Comparison of ENCODE assay signal across 13 cellular contexts in genomic region chr16:84596801-84597517, GRCh38. TPM values are rescaled to one million over a fixed set of nuclear protein-coding genes. Genes with fewer than 3 reads are reported as not detected.
A peak's percentile ranks its signal among the peaks of the same experiment; 100 is the strongest.
DNase-seq lines count a peak whose midpoint lies in the region; ATAC-seq and TF ChIP-seq lines count a peak whose summit lies in the region.
"Had no signal": no experiment of that assay in that cellular context is flagged by ENCODE, and none has a peak within 500 bp of the region (broad histone marks: within the 10 kb centered on the region; RNA-seq: fewer than 3 reads in every experiment).

No MANE protein-coding gene starts in this region.

- H3K4me3 Mint-ChIP-seq in activated CD4-positive, alpha-beta T cell treated with anti-CD3 and anti-CD28 coated beads, Interleukin-2, amount 10 ng/mL, durations not matched to agents 24 days and 14 days: peak overlapping the region; percentile 79
- H3K4me3 Mint-ChIP-seq in activated T-helper 1 cell treated with anti-CD3 and anti-CD28 coated beads, Interleukin-12 subunit alpha, Interleukin-12 subunit beta, Interleukin-2, Interleukin-4 antibody, amounts not matched to agents 30 ng/mL and 10 ng/mL and 1 ng/mL, durations not matched to agents 14 hours and 24 hours and 36 hours: peak overlapping the region; percentile 74

- peak overlapping the region; percentile 36 to 77 for H3K27ac ChIP-seq in liver (ENCODE audit: low read depth in 1 of 2, low read length in 2 of 2)
- peak overlapping the region in 4 of 5 donors; percentile 79 to 91 (median 86) for H3K27ac ChIP-seq in stomach
- H3K27ac ChIP-seq: ascending aorta, epithelial cell of prostate, SJCRH30 had no signal

- H3K4me1 ChIP-seq in liver (ENCODE audit: control insufficient read depth in 4 of 4, insufficient read depth in 4 of 4, low read length in 3 of 4) (peaks cover 0 to 7% (median 6%) of the 10 kb centered on the region in 4 donors), stomach (peaks cover 60 to 90% (median 83%) of the 10 kb centered on the region in 4 donors)

- H3K27me3 ChIP-seq in liver (ENCODE audit: control insufficient read depth in 4 of 4, insufficient read depth in 4 of 4, low read length in 3 of 4) (no peaks in the 10 kb centered on the region), stomach (no peaks in the 10 kb centered on the region)
- H3K27me3 ChIP-seq: ascending aorta, SJCRH30 had no signal

- 86% methylated on average over 14 of the region's 14 CpGs for WGBS in liver
- 92 to 95% (median 93%) methylated on average over 12 to 14 of the region's 14 CpGs for WGBS in stomach, 5 donors

- peak overlapping the region in 1 of 2 donors; percentile 6 for H3K9ac ChIP-seq in liver (ENCODE audit: low read depth in 1 of 2, low read length in 2 of 2)

- H3K9me3 Mint-ChIP-seq in activated CD4-positive, alpha-beta T cell treated with anti-CD3 and anti-CD28 coated beads, Interleukin-2, amount 10 ng/mL, durations not matched to agents 24 days and 14 days: peaks cover 3% of the 10 kb centered on the region
- H3K9me3 Mint-ChIP-seq in activated T-helper 1 cell treated with anti-CD3 and anti-CD28 coated beads, Interleukin-12 subunit alpha, Interleukin-12 subunit beta, Interleukin-2, Interleukin-4 antibody, amounts not matched to agents 30 ng/mL and 10 ng/mL and 1 ng/mL, durations not matched to agents 14 hours and 24 hours and 36 hours: no peaks in the 10 kb centered on the region

- no peak for TF ChIP-seq EP300 in stomach (IDR thresholded peaks at IDR 0.05)

- no peak overlapping the region for H3K4me3 ChIP-seq in liver (ENCODE audit: low read depth in 1 of 3, low read length in 3 of 3)
- no peak overlapping the region for H3K4me3 ChIP-seq in stomach
- H3K4me3 ChIP-seq: ascending aorta, SJCRH30 had no signal

- no peak for ATAC-seq in GM21717 (IDR thresholded peaks at IDR 0.05; ENCODE audit: unreplicated experiment)

- no peaks in the 10 kb centered on the region for H3K9me3 ChIP-seq in liver (ENCODE audit: control insufficient read depth in 4 of 4, low read length in 3 of 4)
- H3K9me3 ChIP-seq in stomach: no peaks in the 10 kb centered on the region
- H3K9me3 ChIP-seq: ascending aorta, SJCRH30 had no signal

- no peak for DNase-seq in activated CD4-positive, alpha-beta T cell treated with anti-CD3 and anti-CD28 coated beads, Interleukin-2, amount 10 ng/mL, durations not matched to agents 24 days and 14 days
- DNase-seq in activated CD4-positive, alpha-beta T cell treated with anti-CD3 and anti-CD28 coated beads, Interleukin-2, amount 50 U/mL, for 4 hours: no peak
- no peak for DNase-seq in activated T-helper 1 cell treated with anti-CD3 and anti-CD28 coated beads, Interleukin-12 subunit alpha, Interleukin-12 subunit beta, Interleukin-2, Interleukin-4 antibody, amounts not matched to agents 30 ng/mL and 10 ng/mL and 1 ng/mL, durations not matched to agents 14 hours and 24 hours and 36 hours (ENCODE audit: low spot score)
- no peak for DNase-seq in stomach
- DNase-seq in DMS153 treated with DMSO at 0.1 percent for 48 hours (lab: John Stamatoyannopoulos, UW; ENCODE audit: unreplicated experiment): no peak
- no peak for DNase-seq in glomerular visceral epithelial cell (ENCODE audit: extremely low spot score)
- DNase-seq: DND-41, NCI-H1417 treated with DMSO at 0.1 percent for 48 hours, SJCRH30 had no signal

- H3K27ac Mint-ChIP-seq in activated CD4-positive, alpha-beta T cell treated with anti-CD3 and anti-CD28 coated beads, Interleukin-2, amount 10 ng/mL, durations not matched to agents 24 days and 14 days: peak overlapping the region; percentile 95
- H3K27ac Mint-ChIP-seq in activated T-helper 1 cell treated with anti-CD3 and anti-CD28 coated beads, Interleukin-12 subunit alpha, Interleukin-12 subunit beta, Interleukin-2, Interleukin-4 antibody, amounts not matched to agents 30 ng/mL and 10 ng/mL and 1 ng/mL, durations not matched to agents 14 hours and 24 hours and 36 hours: peak overlapping the region; percentile 97

- no peak for TF ChIP-seq POLR2A in stomach (IDR thresholded peaks at IDR 0.05)

- no peaks in the 10 kb centered on the region for H3K36me3 ChIP-seq in liver (ENCODE audit: control insufficient read depth in 4 of 4, insufficient read depth in 3 of 4, low read depth in 1 of 4, low read length in 3 of 4)
- H3K36me3 ChIP-seq in stomach: peaks cover 0 to 6% (median 3%) of the 10 kb centered on the region in 4 donors
- H3K36me3 ChIP-seq: ascending aorta, SJCRH30 had no signal

- H3K27me3 Mint-ChIP-seq in activated CD4-positive, alpha-beta T cell treated with anti-CD3 and anti-CD28 coated beads, Interleukin-2, amount 10 ng/mL, durations not matched to agents 24 days and 14 days: no peaks in the 10 kb centered on the region
- no peaks in the 10 kb centered on the region for H3K27me3 Mint-ChIP-seq in activated T-helper 1 cell treated with anti-CD3 and anti-CD28 coated beads, Interleukin-12 subunit alpha, Interleukin-12 subunit beta, Interleukin-2, Interleukin-4 antibody, amounts not matched to agents 30 ng/mL and 10 ng/mL and 1 ng/mL, durations not matched to agents 14 hours and 24 hours and 36 hours (ENCODE audit: insufficient read depth)

- intact Hi-C loops in activated CD4-positive, alpha-beta T cell treated with anti-CD3 and anti-CD28 coated beads, Interleukin-2, amount 10 ng/mL, durations not matched to agents 24 days and 14 days (cut with micrococcal nuclease): loop anchor here (10.0 kb wide), 1 partner anchor 958 kb away; no protein-coding TSS in a partner anchor
- intact Hi-C loops in activated T-helper 1 cell treated with anti-CD3 and anti-CD28 coated beads, Interleukin-12 subunit alpha, Interleukin-12 subunit beta, Interleukin-2, Interleukin-4 antibody, amounts not matched to agents 30 ng/mL and 10 ng/mL and 1 ng/mL, durations not matched to agents 14 hours and 24 hours and 36 hours (cut with micrococcal nuclease): no loop called here
- intact Hi-C loops in stomach (cut with DNase I; ENCODE audit: low total_unique reads): no loop called here

- H3K36me3 Mint-ChIP-seq in activated CD4-positive, alpha-beta T cell treated with anti-CD3 and anti-CD28 coated beads, Interleukin-2, amount 10 ng/mL, durations not matched to agents 24 days and 14 days (ENCODE audit: low read depth): peaks cover 61% of the 10 kb centered on the region
- peaks cover 42% of the 10 kb centered on the region for H3K36me3 Mint-ChIP-seq in activated T-helper 1 cell treated with anti-CD3 and anti-CD28 coated beads, Interleukin-12 subunit alpha, Interleukin-12 subunit beta, Interleukin-2, Interleukin-4 antibody, amounts not matched to agents 30 ng/mL and 10 ng/mL and 1 ng/mL, durations not matched to agents 14 hours and 24 hours and 36 hours (ENCODE audit: low read depth)

- peaks cover 85% of the 10 kb centered on the region for H3K4me1 Mint-ChIP-seq in activated CD4-positive, alpha-beta T cell treated with anti-CD3 and anti-CD28 coated beads, Interleukin-2, amount 10 ng/mL, durations not matched to agents 24 days and 14 days
- H3K4me1 Mint-ChIP-seq in activated T-helper 1 cell treated with anti-CD3 and anti-CD28 coated beads, Interleukin-12 subunit alpha, Interleukin-12 subunit beta, Interleukin-2, Interleukin-4 antibody, amounts not matched to agents 30 ng/mL and 10 ng/mL and 1 ng/mL, durations not matched to agents 14 hours and 24 hours and 36 hours (ENCODE audit: low read depth): peaks cover 90% of the 10 kb centered on the region

- no peak for TF ChIP-seq RAD21 in liver (IDR thresholded peaks at IDR 0.05)

- no peak for TF ChIP-seq CTCF in liver (IDR thresholded peaks at IDR 0.05; ENCODE audit: low read depth, low read length, missing input control)
- TF ChIP-seq CTCF in stomach (IDR thresholded peaks at IDR 0.05): no peak

TF ChIP-seq in liver, 16 proteins besides CTCF, POLR2A, EP300 and RAD21 (continues in another document):
- TF ChIP-seq TAF1 (conservative IDR thresholded peaks at IDR 0.05): no peak
- no peak for TF ChIP-seq YY1 (IDR thresholded peaks at IDR 0.05)
- no peak for TF ChIP-seq EGR1 (IDR thresholded peaks at IDR 0.05; ENCODE audit: low read depth in 2 of 2)
- no peak for TF ChIP-seq HNF4G (IDR thresholded peaks at IDR 0.05)
- TF ChIP-seq JUND (IDR thresholded peaks at IDR 0.05): no peak
- TF ChIP-seq NR2F2 (IDR thresholded peaks at IDR 0.05): no peak
- TF ChIP-seq HNF4A (conservative IDR thresholded peaks at IDR 0.05): no peak
- TF ChIP-seq, protein P1, sequence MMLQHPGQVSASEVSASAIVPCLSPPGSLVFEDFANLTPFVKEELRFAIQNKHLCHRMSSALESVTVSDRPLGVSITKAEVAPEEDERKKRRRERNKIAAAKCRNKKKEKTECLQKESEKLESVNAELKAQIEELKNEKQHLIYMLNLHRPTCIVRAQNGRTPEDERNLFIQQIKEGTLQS (IDR thresholded peaks at IDR 0.05): no peak
- TF ChIP-seq MAX (IDR thresholded peaks at IDR 0.05): no peak
- no peak for TF ChIP-seq GABPA (IDR thresholded peaks at IDR 0.05 in 1 of 2, conservative IDR thresholded peaks at IDR 0.05 in 1 of 2)

RNA-seq across cellular contexts. Expression of gene COTL1, which starts 20.9 kb away (rescaled TPM):
- total RNA-seq in activated CD4-positive, alpha-beta T cell treated with anti-CD3 and anti-CD28 coated beads, Interleukin-2, amount 10 ng/mL, durations not matched to agents 24 days and 14 days: 470 and 474 TPM in 2 replicates
- total RNA-seq in activated T-helper 1 cell treated with anti-CD3 and anti-CD28 coated beads, Interleukin-12 subunit alpha, Interleukin-12 subunit beta, Interleukin-2, Interleukin-4 antibody, amounts not matched to agents 30 ng/mL and 10 ng/mL and 1 ng/mL, durations not matched to agents 14 hours and 24 hours and 36 hours: 531 and 535 TPM in 2 replicates
- total RNA-seq in liver (10 to 100 TPM; 12.0 to 59.5 TPM), stomach (100 to 1,000 TPM in 3 of 5 donors, 10 to 100 TPM in 2; 40.3 to 184 (median 173) TPM)
- polyA plus RNA-seq in liver (10 to 100 TPM; 12.9 to 33.0 TPM), stomach (100 to 1,000 TPM in 2 of 3 donors, 10 to 100 TPM in 1; 52.7 to 187 (median 184) TPM)

RNA-seq across cellular contexts. Expression of gene KLHL36, which starts 51.4 kb away (rescaled TPM):
- total RNA-seq in activated CD4-positive, alpha-beta T cell treated with anti-CD3 and anti-CD28 coated beads, Interleukin-2, amount 10 ng/mL, durations not matched to agents 24 days and 14 days: 36.7 and 36.9 TPM in 2 replicates
- total RNA-seq in activated T-helper 1 cell treated with anti-CD3 and anti-CD28 coated beads, Interleukin-12 subunit alpha, Interleukin-12 subunit beta, Interleukin-2, Interleukin-4 antibody, amounts not matched to agents 30 ng/mL and 10 ng/mL and 1 ng/mL, durations not matched to agents 14 hours and 24 hours and 36 hours: 39.3 and 42.6 TPM in 2 replicates
- total RNA-seq in liver (10 to 100 TPM; 20.9 to 53.6 TPM), stomach (10 to 100 TPM; 29.5 to 62.4 (median 43.7) TPM)
- polyA plus RNA-seq in liver (10 to 100 TPM; 11.5 to 12.9 TPM), stomach (10 to 100 TPM; 10.5 to 14.3 (median 13.6) TPM)
